18 cellular contexts compared by ENCODE assay signal in genomic region chr5:96316017-96316416, GRCh38.
"Had no signal": no experiment of that assay in that cellular context is flagged by ENCODE, and none has a peak within 500 bp of the region (broad histone marks: within the 10 kb centered on the region; RNA-seq: fewer than 3 reads in every experiment).

No MANE protein-coding gene starts in this region.

- H3K27ac ChIP-seq: right atrium auricular region, tibial nerve, vagina had no signal

- H3K27ac Mint-ChIP-seq: activated CD4-positive, alpha-beta memory T cell treated with anti-CD3 and anti-CD28 coated beads, Interleukin-2, amount 10 ng/mL, durations not matched to agents 7 days and 5 days; activated CD4-positive, alpha-beta T cell treated with anti-CD3 and anti-CD28 coated beads for 36 hours; activated naive CD4-positive, alpha-beta T cell treated with anti-CD3 and anti-CD28 coated beads, Interleukin-2, amount 50 U/mL, for 72 hours; activated T-cell treated with anti-CD3 and anti-CD28 coated beads, Interleukin-2, amount 50 U/mL, for 24 hours; natural killer cell treated with Interleukin-12 subunit alpha and Interleukin-12 subunit beta and Interleukin-15 and Interleukin-18, amount 100 ng/mL, for 72 hours; progenitor cell of endocrine pancreas had no signal

- H3K36me3 ChIP-seq: right atrium auricular region, tibial nerve, vagina had no signal

- H3K4me3 Mint-ChIP-seq: activated CD4-positive, alpha-beta memory T cell treated with anti-CD3 and anti-CD28 coated beads, Interleukin-2, amount 10 ng/mL, durations not matched to agents 7 days and 5 days; activated CD4-positive, alpha-beta T cell treated with anti-CD3 and anti-CD28 coated beads for 36 hours; activated T-cell treated with anti-CD3 and anti-CD28 coated beads, Interleukin-2, amount 50 U/mL, for 24 hours; natural killer cell treated with Interleukin-12 subunit alpha and Interleukin-12 subunit beta and Interleukin-15 and Interleukin-18, amount 100 ng/mL, for 72 hours had no signal

- DNase-seq: activated CD4-positive, alpha-beta memory T cell treated with anti-CD3 and anti-CD28 coated beads, Interleukin-2, amount 10 ng/mL, durations not matched to agents 7 days and 5 days; activated CD4-positive, alpha-beta T cell treated with anti-CD3 and anti-CD28 coated beads for 36 hours; activated effector memory CD4-positive, alpha-beta T cell treated with anti-CD3 and anti-CD28 coated beads, Interleukin-2, amount 50 U/mL, for 16 hours; activated T-cell treated with anti-CD3 and anti-CD28 coated beads, Interleukin-2, amount 50 U/mL, for 24 hours; amniotic stem cell; hypothalamus; occipital lobe; stimulated activated CD4-positive, alpha-beta T cell treated with anti-CD3 and anti-CD28 coated beads, Interleukin-4, amount 100 ng/mL, for 4 hours; stimulated activated CD8-positive, alpha-beta memory T cell treated with anti-CD3 and anti-CD28 coated beads, Interleukin-4, amount 100 ng/mL, for 48 hours; stimulated activated naive CD4-positive, alpha-beta T cell treated with Interleukin-2 at 50 U/mL for 16 hours; substantia nigra had no signal

- H3K4me2 ChIP-seq: smooth muscle cell had no signal

- H3K27me3 ChIP-seq: right atrium auricular region, tibial nerve, vagina had no signal

- H3K9me3 ChIP-seq: vagina had no signal

- ATAC-seq: activated CD4-positive, alpha-beta T cell treated with anti-CD3 and anti-CD28 coated beads for 36 hours; activated naive CD4-positive, alpha-beta T cell treated with anti-CD3 and anti-CD28 coated beads, Interleukin-2, amount 50 U/mL, for 72 hours; natural killer cell treated with Interleukin-12 subunit alpha and Interleukin-12 subunit beta and Interleukin-15 and Interleukin-18, amount 100 ng/mL, for 72 hours had no signal

- H3K4me1 ChIP-seq: right atrium auricular region, tibial nerve, vagina had no signal

- H3K4me1 Mint-ChIP-seq: activated CD4-positive, alpha-beta memory T cell treated with anti-CD3 and anti-CD28 coated beads, Interleukin-2, amount 10 ng/mL, durations not matched to agents 7 days and 5 days; activated CD4-positive, alpha-beta T cell treated with anti-CD3 and anti-CD28 coated beads for 36 hours had no signal

- H3K27me3 Mint-ChIP-seq: progenitor cell of endocrine pancreas had no signal

- H3K4me3 ChIP-seq: right atrium auricular region, smooth muscle cell, tibial nerve, vagina had no signal
